In the genomic region with DNA sequence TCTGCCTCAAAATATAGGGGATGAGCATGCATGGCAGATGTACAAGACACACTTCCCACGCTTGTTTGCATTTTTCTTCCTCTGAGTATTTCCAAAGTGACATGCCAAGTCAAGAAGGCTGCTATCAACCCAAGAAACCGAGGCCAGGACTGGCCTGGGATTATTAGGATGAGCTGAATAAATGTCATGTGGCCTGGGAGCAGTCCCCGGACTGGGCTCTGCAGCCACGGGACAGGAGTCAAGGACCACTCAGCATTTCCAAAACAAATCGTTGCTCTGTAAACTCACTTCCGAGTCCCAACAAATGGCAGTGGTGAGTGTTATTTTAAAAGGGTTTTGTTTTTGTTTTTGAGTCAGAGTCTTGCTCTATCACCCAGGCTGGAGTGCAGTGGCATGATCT, we compare ENCODE assay signal across 33 cellular contexts. TPM values are rescaled to one million over a fixed set of nuclear protein-coding genes. Genes with fewer than 3 reads are reported as not detected.
"Had no signal": no experiment of that assay in that cellular context is flagged by ENCODE, and none has a peak within 500 bp of the region (broad histone marks: within the 10 kb centered on the region; RNA-seq: fewer than 3 reads in every experiment).

No MANE protein-coding gene starts in this region.

- ATAC-seq: activated CD4-positive, alpha-beta T cell treated with anti-CD3 and anti-CD28 coated beads for 36 hours; activated CD8-positive, alpha-beta memory T cell treated with anti-CD3 and anti-CD28 coated beads, Interleukin-2, amount 10 ng/mL, durations not matched to agents 7 days and 5 days; activated CD8-positive, alpha-beta T cell treated with anti-CD3 and anti-CD28 coated beads, Interleukin-2, amount 10 ng/mL, durations not matched to agents 7 days and 5 days; activated naive CD8-positive, alpha-beta T cell treated with anti-CD3 and anti-CD28 coated beads, Interleukin-2, amount 50 U/mL, for 24 hours; body of pancreas; T-cell had no signal

- H3K36me3 ChIP-seq: adrenal gland, colonic mucosa, esophagus squamous epithelium had no signal

- H3K27ac ChIP-seq: adrenal gland, body of pancreas, colonic mucosa, epithelial cell of prostate, esophagus squamous epithelium had no signal

- FAIRE-seq: endometrium, endothelial cell of umbilical vein, frontal cortex had no signal

- H3K4me3 ChIP-seq: adrenal gland, body of pancreas, colonic mucosa, esophagus squamous epithelium had no signal

- H3K27me3 ChIP-seq: adrenal gland, body of pancreas, colonic mucosa, esophagus squamous epithelium had no signal

- H3K9me3 ChIP-seq: adrenal gland, body of pancreas, colonic mucosa, esophagus squamous epithelium had no signal

- H3K4me1 ChIP-seq: adrenal gland, body of pancreas, colonic mucosa, esophagus squamous epithelium had no signal

- DNase-seq: activated CD4-positive, alpha-beta memory T cell treated with anti-CD3 and anti-CD28 coated beads for 36 hours; activated CD4-positive, alpha-beta T cell treated with anti-CD3 and anti-CD28 coated beads for 36 hours; activated CD4-positive, alpha-beta T cell treated with anti-CD3 and anti-CD28 coated beads, Interleukin-2, amount 10 ng/mL, durations not matched to agents 24 days and 14 days; activated CD4-positive, CD25-positive, alpha-beta regulatory T cell; activated CD4-positive, CD25-positive, alpha-beta regulatory T cell treated with anti-CD3 and anti-CD28 coated beads, Interleukin-2, amount 50 U/mL, for 72 hours; activated CD8-positive, alpha-beta memory T cell treated with anti-CD3 and anti-CD28 coated beads, Interleukin-2, amount 10 ng/mL, durations not matched to agents 7 days and 5 days; activated CD8-positive, alpha-beta memory T cell treated with anti-CD3 and anti-CD28 coated beads, Interleukin-2, amount 50 U/mL, for 4 hours; activated CD8-positive, alpha-beta T cell treated with anti-CD3 and anti-CD28 coated beads, Interleukin-2, amount 10 ng/mL, durations not matched to agents 7 days and 5 days; activated effector memory CD4-positive, alpha-beta T cell treated with anti-CD3 and anti-CD28 coated beads, Interleukin-2, amount 50 U/mL, for 16 hours; activated naive CD4-positive, alpha-beta T cell treated with anti-CD3 and anti-CD28 coated beads for 36 hours; activated naive CD8-positive, alpha-beta T cell treated with anti-CD3 and anti-CD28 coated beads for 36 hours; activated naive CD8-positive, alpha-beta T cell treated with anti-CD3 and anti-CD28 coated beads, Interleukin-2, amount 50 U/mL, for 24 hours; activated T-cell treated with anti-CD3 and anti-CD28 coated beads, Interleukin-2, amount 50 U/mL, for 1 hour; activated T-cell treated with anti-CD3 and anti-CD28 coated beads, Interleukin-2, amount 50 U/mL, for 48 hours; adrenal gland; amygdala; aorta; body of pancreas; central memory CD4-positive, alpha-beta T cell; cerebellar nuclear complex; colonic mucosa; effector CD8-positive, alpha-beta T cell; esophagus squamous epithelium; foreskin fibroblast; head of caudate nucleus; T-cell had no signal

RNA-seq across cellular contexts. Expression of a gene that starts 24.9 kb away (rescaled TPM):
- total RNA-seq: activated CD4-positive, alpha-beta memory T cell treated with anti-CD3 and anti-CD28 coated beads for 36 hours; activated CD4-positive, alpha-beta T cell treated with anti-CD3 and anti-CD28 coated beads for 36 hours; activated CD4-positive, alpha-beta T cell treated with anti-CD3 and anti-CD28 coated beads, Interleukin-2, amount 10 ng/mL, durations not matched to agents 24 days and 14 days; activated CD8-positive, alpha-beta memory T cell treated with anti-CD3 and anti-CD28 coated beads for 36 hours; activated CD8-positive, alpha-beta memory T cell treated with anti-CD3 and anti-CD28 coated beads, Interleukin-2, amount 10 ng/mL, durations not matched to agents 7 days and 5 days; activated CD8-positive, alpha-beta T cell treated with anti-CD3 and anti-CD28 coated beads, Interleukin-2, amount 10 ng/mL, durations not matched to agents 7 days and 5 days; activated naive CD4-positive, alpha-beta T cell treated with anti-CD3 and anti-CD28 coated beads for 36 hours; activated naive CD8-positive, alpha-beta T cell treated with anti-CD3 and anti-CD28 coated beads for 36 hours; activated T-helper 1 cell treated with anti-CD3 and anti-CD28 coated beads, Interleukin-12 subunit alpha, Interleukin-12 subunit beta, Interleukin-2, Interleukin-4 antibody, amounts not matched to agents 30 ng/mL and 10 ng/mL and 1 ng/mL, durations not matched to agents 14 hours and 24 hours and 36 hours; activated T-helper 2 cell treated with anti-CD3 and anti-CD28 coated beads, Interferon-gamma antibody, Interleukin-2, Interleukin-4, amounts not matched to agents 10 μg/mL and 5 μg/mL and 100 μg/mL, durations not matched to agents 14 hours and 24 hours and 36 hours; endothelial cell of umbilical vein had no signal
- polyA plus RNA-seq: endothelial cell of umbilical vein had no signal
